9 cellular contexts compared by ENCODE assay signal in genomic region chr1:54274448-54274847, GRCh38.
DNase-seq lines count a peak whose midpoint lies in the region; ATAC-seq and TF ChIP-seq lines count a peak whose summit lies in the region.
"Had no signal": no experiment of that assay in that cellular context is flagged by ENCODE, and none has a peak within 500 bp of the region (broad histone marks: within the 10 kb centered on the region; RNA-seq: fewer than 3 reads in every experiment).

No MANE protein-coding gene starts in this region.

- TF ChIP-seq CTCF in body of pancreas (IDR thresholded peaks at IDR 0.05) (peak in 1 of 7 experiments; percentile 13), thoracic aorta (IDR thresholded peaks at IDR 0.05) (no peak)

- no peak for TF ChIP-seq POLR2A in body of pancreas (IDR thresholded peaks at IDR 0.05)

- DNase-seq in T-helper 1 cell (no peak), body of pancreas (peak in 1 of 4 donors; percentile 49), thoracic aorta (ENCODE audit: low spot score) (no peak), superior temporal gyrus (ENCODE audit: extremely low spot score) (no peak)
- DNase-seq in stimulated activated CD4-positive, alpha-beta T cell treated with anti-CD3 and anti-CD28 coated beads, Interleukin-12 subunit alpha, Interleukin-12 subunit beta, amount 100 ng/mL, for 4 hours: no peak
- DNase-seq: NCI-H526 treated with DMSO at 0.1 percent for 48 hours had no signal

- H3K9me3 ChIP-seq in body of pancreas (no peaks in the 10 kb centered on the region), mesodermal cell (ENCODE audit: control insufficient read depth, low read length) (no peaks in the 10 kb centered on the region), thoracic aorta (no peaks in the 10 kb centered on the region)

- H3K27me3 Mint-ChIP-seq in T-helper 1 cell treated with Interleukin-12 subunit alpha and Interleukin-12 subunit beta and Interleukin-4 antibody, amounts not matched to agents 30 μg/mL and 1 μg/mL, for 36 hours (ENCODE audit: low read depth): no peaks in the 10 kb centered on the region

- WGBS in body of pancreas, 2 donors: 72 to 74% methylated on average over 8 of the region's 8 CpGs
- 80 to 85% methylated on average over 6 of the region's 8 CpGs for WGBS in mesodermal cell (ENCODE audit: insufficient coverage in 2 of 2), 2 experiments

- H3K27ac Mint-ChIP-seq in T-helper 1 cell treated with Interleukin-12 subunit alpha and Interleukin-12 subunit beta and Interleukin-4 antibody, amounts not matched to agents 30 μg/mL and 1 μg/mL, for 36 hours: peak overlapping the region; percentile 62

- no peaks in the 10 kb centered on the region for H3K9me3 Mint-ChIP-seq in T-helper 1 cell treated with Interleukin-12 subunit alpha and Interleukin-12 subunit beta and Interleukin-4 antibody, amounts not matched to agents 30 μg/mL and 1 μg/mL, for 36 hours

- H3K4me1 ChIP-seq in body of pancreas (peaks cover 72% of the 10 kb centered on the region), mesodermal cell (ENCODE audit: control insufficient read depth, insufficient read depth, low read length, poor library complexity, severe bottlenecking) (peaks cover 39% of the 10 kb centered on the region), thoracic aorta (ENCODE audit: control insufficient read depth in 1 of 2, low read depth in 2 of 2) (peaks cover 51 to 86% of the 10 kb centered on the region in 2 donors)

- no peak overlapping the region for H3K4me3 ChIP-seq in body of pancreas
- H3K4me3 ChIP-seq in mesodermal cell (ENCODE audit: extremely low read depth, insufficient read depth, low read length, poor library complexity, severe bottlenecking): no peak overlapping the region
- no peak overlapping the region for H3K4me3 ChIP-seq in thoracic aorta

- ATAC-seq in body of pancreas (no peak), thoracic aorta (ENCODE audit: insufficient number of reproducible peaks, low FRiP score, low read depth) (no peak), HG03045 (IDR thresholded peaks at IDR 0.05; ENCODE audit: unreplicated experiment) (no peak)

- peaks cover 15% of the 10 kb centered on the region for H3K36me3 Mint-ChIP-seq in T-helper 1 cell treated with Interleukin-12 subunit alpha and Interleukin-12 subunit beta and Interleukin-4 antibody, amounts not matched to agents 30 μg/mL and 1 μg/mL, for 36 hours (ENCODE audit: low read depth)

- intact Hi-C loops in body of pancreas (cut with DNase I): no loop called here

- H3K36me3 ChIP-seq in body of pancreas (replicated peaks in 1 of 2; ENCODE audit: insufficient read depth in 1 of 2, low read depth in 2 of 2) (no peaks in the 10 kb centered on the region), mesodermal cell (ENCODE audit: control insufficient read depth, insufficient read depth, low read length) (peaks cover 51% of the 10 kb centered on the region), thoracic aorta (no peaks in the 10 kb centered on the region)

- H3K4me1 Mint-ChIP-seq in T-helper 1 cell treated with Interleukin-12 subunit alpha and Interleukin-12 subunit beta and Interleukin-4 antibody, amounts not matched to agents 30 μg/mL and 1 μg/mL, for 36 hours (ENCODE audit: low read depth): peaks cover 41% of the 10 kb centered on the region

- no peak overlapping the region for H3K4me3 Mint-ChIP-seq in T-helper 1 cell treated with Interleukin-12 subunit alpha and Interleukin-12 subunit beta and Interleukin-4 antibody, amounts not matched to agents 30 μg/mL and 1 μg/mL, for 36 hours

- H3K27me3 ChIP-seq in body of pancreas: no peaks in the 10 kb centered on the region
- no peaks in the 10 kb centered on the region for H3K27me3 ChIP-seq in thoracic aorta (replicated peaks; ENCODE audit: insufficient read depth)

- H3K27ac ChIP-seq in body of pancreas: peak overlapping the region; percentile 80 to 86 (median 84)
- peak overlapping the region; percentile 29 for H3K27ac ChIP-seq in mesodermal cell (ENCODE audit: low read depth, low read length, severe bottlenecking)
- peak overlapping the region; percentile 94 to 99 for H3K27ac ChIP-seq in thoracic aorta

Comparison
In these comparisons a context has a peak if more than half of its experiments do, and no peak if none do; other contexts are left out.
1. H3K27ac ChIP-seq: peak in every context shown above with its lines; median percentile 96 in thoracic aorta; 84 in body of pancreas; 29 in mesodermal cell.